11 cellular contexts compared by ENCODE assay signal in the genomic region with DNA sequence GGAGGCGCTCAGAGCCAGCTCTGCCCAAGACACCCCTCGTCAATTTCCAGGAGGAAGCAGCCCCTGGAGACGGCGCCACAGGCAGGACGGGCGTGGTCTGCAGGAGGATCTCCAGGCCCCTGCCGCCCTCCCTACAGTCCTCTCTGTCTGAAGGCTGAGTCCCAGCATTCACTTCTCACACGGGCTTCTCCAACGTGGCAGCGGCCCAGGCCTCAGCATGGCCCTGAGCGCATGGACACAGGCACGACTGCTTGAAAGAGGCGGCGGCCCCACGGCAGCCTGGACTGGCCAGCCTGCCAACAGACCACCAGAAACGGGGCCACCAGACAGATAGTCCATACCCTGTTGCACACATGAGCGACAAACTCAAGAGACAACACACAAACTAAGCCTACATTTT. TPM values are rescaled to one million over a fixed set of nuclear protein-coding genes. Genes with fewer than 3 reads are reported as not detected.
A peak's percentile ranks its signal among the peaks of the same experiment; 100 is the strongest.
DNase-seq lines count a peak whose midpoint lies in the region; ATAC-seq and TF ChIP-seq lines count a peak whose summit lies in the region.
"Had no signal": no experiment of that assay in that cellular context is flagged by ENCODE, and none has a peak within 500 bp of the region (broad histone marks: within the 10 kb centered on the region; RNA-seq: fewer than 3 reads in every experiment).

No MANE protein-coding gene starts in this region.

- TF ChIP-seq CTCF in Caco-2 (IDR thresholded peaks at IDR 0.05; ENCODE audit: insufficient read depth in 1 of 2, low read depth in 1 of 2, low read length in 1 of 2, severe bottlenecking in 1 of 2, unreplicated experiment in 1 of 2) (no peak), HCT116 (IDR thresholded peaks at IDR 0.05 in 2 of 3, conservative IDR thresholded peaks at IDR 0.05 in 1 of 3; ENCODE audit: borderline replicate concordance in 1 of 3, insufficient read depth in 1 of 3, low read depth in 2 of 3, low read length in 2 of 3) (no peak), RWPE1 (conservative IDR thresholded peaks at IDR 0.05; ENCODE audit: low read depth) (no peak)

- no peak overlapping the region for H3K27ac ChIP-seq in HCT116 (ENCODE audit: low read depth, low read length)
- H3K27ac ChIP-seq in RWPE1: peak overlapping the region; percentile 100
- H3K27ac ChIP-seq: GM23248 had no signal

- peaks cover 8% of the 10 kb centered on the region for H3K4me1 Mint-ChIP-seq in Caco-2 (ENCODE audit: low read depth, unreplicated experiment)

- H3K36me3 ChIP-seq in Caco-2 (ENCODE audit: control insufficient read depth, insufficient read depth, low read length) (peaks cover 4% of the 10 kb centered on the region; the same call in 1 of the 2 replicates), HCT116 (ENCODE audit: control insufficient read depth in 1 of 2, insufficient read depth in 2 of 2, low read length in 2 of 2) (peaks cover 8% of the 10 kb centered on the region in 2 experiments)

- ATAC-seq in HCT116: no peak
- ATAC-seq in left lobe of liver: peak; percentile 5
- ATAC-seq in GM19452 (IDR thresholded peaks at IDR 0.05; ENCODE audit: unreplicated experiment): no peak

- no peaks in the 10 kb centered on the region for H3K27me3 Mint-ChIP-seq in Caco-2 (ENCODE audit: insufficient read depth, unreplicated experiment)
- H3K27me3 Mint-ChIP-seq: CD4-positive, alpha-beta T cell had no signal

- H3K36me3 Mint-ChIP-seq in Caco-2 (ENCODE audit: insufficient read depth, unreplicated experiment): peaks cover 5% of the 10 kb centered on the region

- H3K9me2 ChIP-seq in HCT116 (ENCODE audit: insufficient read depth): no peaks in the 10 kb centered on the region

- H3K4me2 ChIP-seq in HCT116 (ENCODE audit: low read length): no peak overlapping the region

- no peak for TF ChIP-seq POLR2A in HCT116 (IDR thresholded peaks at IDR 0.05; ENCODE audit: borderline replicate concordance, extremely low read depth, insufficient read depth, insufficient read length)

- BruUV-seq in Caco-2 (replicated peaks; lab: Mats Ljungman, UMichigan): TSS peak; percentile 71
- BruUV-seq in HCT116 (replicated peaks; lab: Mats Ljungman, UMichigan): TSS peak; percentile 56

- no peak overlapping the region for H3K4me3 ChIP-seq in Caco-2 (ENCODE audit: low read depth, low read length)
- no peak overlapping the region for H3K4me3 ChIP-seq in HCT116 (replicated peaks in 1 of 2; ENCODE audit: low read depth in 1 of 2, low read length in 2 of 2)
- H3K4me3 ChIP-seq: GM23248 had no signal

- H3K27ac Mint-ChIP-seq in Caco-2 (ENCODE audit: unreplicated experiment): no peak overlapping the region
- H3K27ac Mint-ChIP-seq: B cell; CD4-positive, alpha-beta T cell had no signal

- H3K79me2 ChIP-seq in HCT116 (ENCODE audit: insufficient read depth, low read length): no peaks in the 10 kb centered on the region

- peaks cover 2% of the 10 kb centered on the region; the same call in 1 of the 2 replicates for H3K4me1 ChIP-seq in Caco-2
- no peaks in the 10 kb centered on the region for H3K4me1 ChIP-seq in HCT116 (ENCODE audit: control insufficient read depth in 1 of 2, insufficient read depth in 2 of 2, low read length in 2 of 2)

- no peak overlapping the region for H3K4me3 Mint-ChIP-seq in Caco-2 (ENCODE audit: unreplicated experiment)
- H3K4me3 Mint-ChIP-seq: B cell; CD4-positive, alpha-beta T cell had no signal

- H4K20me1 ChIP-seq in HCT116 (ENCODE audit: insufficient read depth): no peaks in the 10 kb centered on the region

- H2AFZ ChIP-seq in HCT116 (ENCODE audit: low read depth, low read length, poor library complexity, severe bottlenecking): no peak overlapping the region
- H2AFZ ChIP-seq: GM23248 had no signal

- H3K9me3 Mint-ChIP-seq in Caco-2 (ENCODE audit: unreplicated experiment): no peaks in the 10 kb centered on the region
- H3K9me3 Mint-ChIP-seq: CD4-positive, alpha-beta T cell had no signal

- RAD21 ChIA-PET in HCT116 (lab: Charles Lee; ENCODE audit: low non-redundant PET in 1 of 2, low total read pairs in 2 of 2, uncharacterized antibody in 2 of 2, unreplicated experiment in 2 of 2): no interaction called here

- no peaks in the 10 kb centered on the region for H3K9me3 ChIP-seq in Caco-2
- H3K9me3 ChIP-seq in HCT116 (ENCODE audit: control insufficient read depth in 1 of 2, insufficient read depth in 1 of 2, low read depth in 1 of 2, low read length in 2 of 2): no peaks in the 10 kb centered on the region

- intact Hi-C loops in Caco-2 (cut with micrococcal nuclease; ENCODE audit: unreplicated experiment): no loop called here
- intact Hi-C loops in HCT116 (cut with micrococcal nuclease): no loop called here

- H3K27me3 ChIP-seq in Caco-2 (replicated peaks; ENCODE audit: control insufficient read depth, insufficient read depth, low read length): no peaks in the 10 kb centered on the region
- H3K27me3 ChIP-seq in HCT116 (ENCODE audit: insufficient read depth, low read length): no peaks in the 10 kb centered on the region

- CTCF ChIA-PET in Caco-2 (lab: Charles Lee): no interaction called here
- CTCF ChIA-PET in HCT116 (lab: Charles Lee): no interaction called here
- CTCF ChIA-PET in RWPE1 (lab: Yijun Ruan, JAX): interaction anchor here (0.7 to 1.0 kb wide), 2 partner anchors 11 to 95 kb away, joined by 3 to 4 read pairs; no protein-coding TSS in a partner anchor

- TF ChIP-seq RAD21 in HCT116 (IDR thresholded peaks at IDR 0.05; ENCODE audit: low read depth): no peak

- POLR2A ChIA-PET in Caco-2 (lab: Charles Lee) (no interaction called here), HCT116 (lab: Charles Lee) (no interaction called here), RWPE1 (lab: Yijun Ruan, JAX; ENCODE audit: low non-redundant PET) (no interaction called here)

- no peak for DNase-seq in Caco-2
- DNase-seq in HCT116 (ENCODE audit: low read depth, low spot score): no peak
- no peak for DNase-seq in RWPE1 (ENCODE audit: low spot score)
- DNase-seq in left lobe of liver (ENCODE audit: low spot score): no peak
- DNase-seq in DMS79 (lab: John Stamatoyannopoulos, UW): no peak
- DNase-seq in RKO (ENCODE audit: low spot score): no peak
- DNase-seq: C1 segment of cervical spinal cord; CD4-positive, alpha-beta T cell; GM23248 had no signal

- no peak overlapping the region for H3K9ac ChIP-seq in HCT116 (ENCODE audit: low read length)
- H3K9ac ChIP-seq: GM23248 had no signal

TF ChIP-seq in HCT116, 20 proteins besides CTCF, POLR2A, EP300 and RAD21:
- TF ChIP-seq EZH2 (IDR thresholded peaks at IDR 0.05) (no peak), ZNF274 (IDR thresholded peaks at IDR 0.05; ENCODE audit: low read depth, low read length) (no peak), POLR2AphosphoS5 (IDR thresholded peaks at IDR 0.05; ENCODE audit: low read depth, low read length) (no peak), CBX3 (IDR thresholded peaks at IDR 0.05; ENCODE audit: low read depth) (no peak)
TF ChIP-seq in HCT116: peak in this region for 0.

RNA-seq across cellular contexts. Expression of gene SDC1, which starts 23.3 kb away (rescaled TPM):
- total RNA-seq in Caco-2 (2022): 23.5 and 24.3 TPM in 2 replicates
- total RNA-seq in HCT116 (2021; ENCODE audit: unreplicated experiment): 32.0 TPM
- polyA plus RNA-seq in HCT116 (2012): 13.7 and 15.4 TPM in 2 replicates
- total RNA-seq in left lobe of liver: 537 TPM
- total RNA-seq: B cell; CD4-positive, alpha-beta T cell had no signal

Comparison
In these comparisons a context has a peak if more than half of its experiments do, and no peak if none do; other contexts are left out.
1. RNA of gene SDC1, which starts 23.3 kb away (total RNA-seq): 537 TPM in left lobe of liver (single experiment); 32.0 TPM in HCT116 (single experiment) and 23.5 to 24.3 TPM in Caco-2; every median in the first group is over 10 times any median in the second.